Comparison of ENCODE assay signal across 8 cellular contexts in genomic region chr3:160566499-160566898, GRCh38. TPM values are rescaled to one million over a fixed set of nuclear protein-coding genes. Genes with fewer than 3 reads are reported as not detected.
DNase-seq lines count a peak whose midpoint lies in the region; ATAC-seq and TF ChIP-seq lines count a peak whose summit lies in the region.

No MANE protein-coding gene starts in this region.

- H2AFZ ChIP-seq in neural progenitor cell (replicated peaks), result no peak overlapping the region

- peaks cover 4% of the 10 kb centered on the region for H3K27me3 Mint-ChIP-seq in neural progenitor cell (ENCODE audit: insufficient read depth, low read depth)

- TF ChIP-seq CTCF in C4-2B (conservative IDR thresholded peaks at IDR 0.05), result no peak
- TF ChIP-seq CTCF in neural progenitor cell (IDR thresholded peaks at IDR 0.05), result no peak

- H3K9ac ChIP-seq in duodenal mucosa (ENCODE audit: low read depth in 1 of 2, low read length in 2 of 2), result peak overlapping the region; percentile 84 to 91
- no peak overlapping the region for H3K9ac ChIP-seq in neural progenitor cell

- H3K4me2 ChIP-seq in neural progenitor cell, result peak overlapping the region; percentile 82

- peaks cover 31% of the 10 kb centered on the region for H4K20me1 ChIP-seq in neural progenitor cell (ENCODE audit: low read depth)

- peaks cover 42% of the 10 kb centered on the region for H3K36me3 Mint-ChIP-seq in neural progenitor cell

- peaks cover 19% of the 10 kb centered on the region for H3F3A ChIP-seq in neural progenitor cell (ENCODE audit: low read depth)

- no peak for ATAC-seq in HG02870 (IDR thresholded peaks at IDR 0.05; ENCODE audit: unreplicated experiment)

- peaks cover 34% of the 10 kb centered on the region for H3K79me2 ChIP-seq in neural progenitor cell (ENCODE audit: low read depth)

- H3K27me3 ChIP-seq in MG63 (no peaks in the 10 kb centered on the region), duodenal mucosa (ENCODE audit: control insufficient read depth in 1 of 2, insufficient read depth in 2 of 2, low read length in 2 of 2) (no peaks in the 10 kb centered on the region), neural progenitor cell (no peaks in the 10 kb centered on the region)

- peaks cover 22 to 34% of the 10 kb centered on the region in 2 donors for H3K4me1 ChIP-seq in duodenal mucosa (ENCODE audit: control insufficient read depth in 1 of 2, insufficient read depth in 2 of 2, low read length in 2 of 2)
- H3K4me1 ChIP-seq in neural progenitor cell, result peaks cover 21% of the 10 kb centered on the region

- H3K27ac ChIP-seq in C4-2B, result peak overlapping the region; percentile 84; the same call in 1 of the 2 replicates
- no peak overlapping the region for H3K27ac ChIP-seq in duodenal mucosa (ENCODE audit: low read depth, low read length)
- H3K27ac ChIP-seq in neural progenitor cell, result no peak overlapping the region

- peaks cover 32% of the 10 kb centered on the region for H3K9me3 Mint-ChIP-seq in neural progenitor cell

- DNase-seq in MG63, result no peak
- DNase-seq in neural progenitor cell (ENCODE audit: low spot score), result no peak
- no peak for DNase-seq in activated effector memory CD4-positive, alpha-beta T cell treated with Interleukin-2 at 50 U/mL for 16 hours
- DNase-seq in NCI-H1105 treated with DMSO at 0.1 percent for 48 hours (lab: John Stamatoyannopoulos, UW), result no peak
- DNase-seq in stimulated activated naive CD4-positive, alpha-beta T cell treated with Interleukin-2 at 50 U/mL for 16 hours (lab: John Stamatoyannopoulos, UW), result no peak

- H3K9me3 ChIP-seq in MG63 (no peaks in the 10 kb centered on the region), duodenal mucosa (ENCODE audit: control insufficient read depth in 1 of 2, low read length in 2 of 2) (no peaks in the 10 kb centered on the region), neural progenitor cell (ENCODE audit: low read depth) (no peaks in the 10 kb centered on the region)

- H3K4me3 ChIP-seq in MG63 (peak overlapping the region; percentile 67), duodenal mucosa (ENCODE audit: low read depth in 1 of 2, low read length in 2 of 2) (peak overlapping the region; percentile 87 to 91), neural progenitor cell (peak overlapping the region; percentile 84)

- peak overlapping the region; percentile 0 for H3K27ac Mint-ChIP-seq in neural progenitor cell

- H3K4me1 Mint-ChIP-seq in neural progenitor cell, result peaks cover 12% of the 10 kb centered on the region

- peak overlapping the region; percentile 95 for H3K4me3 Mint-ChIP-seq in neural progenitor cell

- peaks cover 23% of the 10 kb centered on the region for H3K36me3 ChIP-seq in MG63
- peaks cover 0 to 7% of the 10 kb centered on the region in 2 donors for H3K36me3 ChIP-seq in duodenal mucosa (ENCODE audit: control insufficient read depth in 1 of 2, insufficient read depth in 2 of 2, low read length in 2 of 2)
- peaks cover 14% of the 10 kb centered on the region for H3K36me3 ChIP-seq in neural progenitor cell

RNA-seq across cellular contexts. Expression of gene KPNA4, which starts 1.1 kb away (rescaled TPM):
- 32.3 and 37.3 TPM in 2 replicates for total RNA-seq in MG63 (2014; rRNA removed; shearing (Covaris generic); ENCODE audit: low replicate concordance)
- total RNA-seq in neural progenitor cell (ENCODE audit: low replicate concordance), result 35.4 and 56.6 TPM in 2 replicates
